Comparison of ENCODE assay signal across 8 cellular contexts in the genomic region with DNA sequence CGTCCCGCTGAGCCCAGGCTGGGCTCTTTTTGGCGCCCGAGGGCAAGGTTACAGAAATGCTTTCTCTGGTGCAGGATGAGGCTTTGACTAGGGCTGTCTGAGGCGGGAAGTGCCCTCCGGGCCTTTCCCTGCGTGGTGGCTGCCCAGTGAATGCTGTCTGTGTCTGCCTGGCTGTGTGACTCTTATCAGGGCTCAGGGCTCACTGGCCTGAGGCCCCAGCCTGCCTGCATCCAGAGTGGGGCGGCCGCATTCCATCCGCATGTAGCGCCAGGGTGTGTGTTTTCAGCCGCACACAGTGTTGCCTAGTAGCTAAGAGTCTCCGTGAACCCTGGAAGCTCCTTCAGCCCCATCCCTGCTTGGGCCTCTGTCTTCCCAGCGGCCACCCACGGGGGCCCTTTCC. TPM values are rescaled to one million over a fixed set of nuclear protein-coding genes. Genes with fewer than 3 reads are reported as not detected.
DNase-seq lines count a peak whose midpoint lies in the region; ATAC-seq and TF ChIP-seq lines count a peak whose summit lies in the region.

No MANE protein-coding gene starts in this region.

- H3K9ac ChIP-seq in HUES48 (ENCODE audit: low read depth, low read length) = no peak overlapping the region

- no peaks in the 10 kb centered on the region for H3K9me3 ChIP-seq in HUES48 (ENCODE audit: control insufficient read depth, insufficient read depth, low read length)

- H3K27ac ChIP-seq in HUES48 (ENCODE audit: low read depth, low read length) = peak overlapping the region; percentile 25

- peaks cover 15% of the 10 kb centered on the region; the same call in 1 of the 2 replicates for H3K4me1 ChIP-seq in HUES48 (ENCODE audit: control insufficient read depth, insufficient read depth, low read length)

- ATAC-seq in activated CD4-positive, CD25-positive, alpha-beta regulatory T cell treated with anti-CD3 and anti-CD28 coated beads, Interleukin-2, amount 50 U/mL, for 24 hours = no peak

- peaks cover 35% of the 10 kb centered on the region for H3K4me1 Mint-ChIP-seq in chondrocyte (ENCODE audit: low read depth)

- H3K4me3 Mint-ChIP-seq in chondrocyte (ENCODE audit: unreplicated experiment) = peak overlapping the region; percentile 28

- no peaks in the 10 kb centered on the region for H3K27me3 Mint-ChIP-seq in chondrocyte (ENCODE audit: low read depth)

- no peaks in the 10 kb centered on the region for H3K9me3 Mint-ChIP-seq in chondrocyte (ENCODE audit: low read depth)

- peak overlapping the region; percentile 89 for H3K27ac Mint-ChIP-seq in chondrocyte (ENCODE audit: unreplicated experiment)

- TF ChIP-seq CTCF in chondrocyte (IDR thresholded peaks at IDR 0.05) = peak; percentile 50

- H3K36me3 Mint-ChIP-seq in chondrocyte (ENCODE audit: low read depth) = no peaks in the 10 kb centered on the region

- H3K4me3 ChIP-seq in HUES48 (ENCODE audit: low read depth, low read length) = no peak overlapping the region

- H3K36me3 ChIP-seq in HUES48 (ENCODE audit: control insufficient read depth, insufficient read depth, low read length) = 0 out of 2 replicates have a peak, but pooled peaks cover 8% of the 10 kb centered on the region

- no peaks in the 10 kb centered on the region for H3K27me3 ChIP-seq in HUES48 (ENCODE audit: control insufficient read depth, insufficient read depth, low read length)

- DNase-seq in chondrocyte (ENCODE audit: low spot score) (peak; percentile 93), left kidney (ENCODE audit: low read depth, low spot score) (peak; percentile 93), superior temporal gyrus (ENCODE audit: extremely low spot score) (peak; percentile 35), GOT3 (lab: John Stamatoyannopoulos, UW) (no peak), T-helper 9 cell (no peak)
- no peak for DNase-seq in activated naive CD4-positive, alpha-beta T cell treated with anti-CD3 and anti-CD28 coated beads, Interleukin-2, amount 50 U/mL, for 16 hours

RNA-seq across cellular contexts. Expression of gene FAAP20, which starts 59.1 kb away (rescaled TPM):
- total RNA-seq in chondrocyte = 48.4 to 76.1 TPM (median 69.2 TPM) in 3 replicates

Comparison
In these comparisons a context has a peak if more than half of its experiments do, and no peak if none do; other contexts are left out.
1. DNase-seq: peak in chondrocyte (single experiment), left kidney (single experiment) and superior temporal gyrus (single experiment); none in GOT3 (single experiment), activated naive CD4-positive, alpha-beta T cell treated with anti-CD3 and anti-CD28 coated beads, Interleukin-2, amount 50 U/mL, for 16 hours (single experiment) and T-helper 9 cell (single experiment).